Comparison of ENCODE assay signal across 1 cellular context in genomic region chr3:49868951-49869454, GRCh38.
A peak's percentile ranks its signal among the peaks of the same experiment; 100 is the strongest.
TF ChIP-seq lines count a peak whose summit lies in the region.

No MANE protein-coding gene starts in this region.

TF ChIP-seq in H1, 55 proteins besides CTCF, POLR2A, EP300 and RAD21:
- TF ChIP-seq KDM4A (IDR thresholded peaks at IDR 0.05; ENCODE audit: low read depth, low read length, severe bottlenecking) = peak; percentile 27
- no peak for TF ChIP-seq TAF1 (IDR thresholded peaks at IDR 0.05; ENCODE audit: low read depth, low read length)
- TF ChIP-seq NRF1 (IDR thresholded peaks at IDR 0.05; ENCODE audit: low read depth, low read length) = no peak
- TF ChIP-seq BACH1 (IDR thresholded peaks at IDR 0.05; ENCODE audit: low read length) = no peak
- TF ChIP-seq ATF3 (IDR thresholded peaks at IDR 0.05; ENCODE audit: insufficient read depth, low read depth, low read length) = no peak
- peak; percentile 96 for TF ChIP-seq MAX (IDR thresholded peaks at IDR 0.05)
- no peak for TF ChIP-seq SUZ12 (IDR thresholded peaks at IDR 0.05; ENCODE audit: low read length)
- TF ChIP-seq SAP30 (IDR thresholded peaks at IDR 0.05; ENCODE audit: insufficient read depth, insufficient replicate concordance, low read length) = peak; percentile 81
- no peak for TF ChIP-seq ASH2L (IDR thresholded peaks at IDR 0.05; ENCODE audit: low read length)
TF ChIP-seq in H1: peak in this region for 3.
